In genomic region chr20:11646359-11646758, GRCh38 we compare ENCODE assay signal across 14 cellular contexts.
"Had no signal": no experiment of that assay in that cellular context is flagged by ENCODE, and none has a peak within 500 bp of the region (broad histone marks: within the 10 kb centered on the region; RNA-seq: fewer than 3 reads in every experiment).

No MANE protein-coding gene starts in this region.

- H3K27ac ChIP-seq: breast epithelium, neutrophil had no signal

- H3K27me3 ChIP-seq: breast epithelium, neutrophil had no signal

- H3K4me1 ChIP-seq: breast epithelium had no signal

- H3K4me3 ChIP-seq: breast epithelium had no signal

- H3K27me3 Mint-ChIP-seq: activated naive CD8-positive, alpha-beta T cell treated with anti-CD3 and anti-CD28 coated beads for 36 hours had no signal

- DNase-seq: activated CD4-positive, alpha-beta T cell treated with anti-CD3 and anti-CD28 coated beads for 1 hour; activated CD4-positive, alpha-beta T cell treated with anti-CD3 and anti-CD28 coated beads, Interleukin-2, amount 50 U/mL, for 48 hours; activated gamma-delta T cell treated with Interleukin-2 at 50 U/mL for 16 hours; activated naive CD8-positive, alpha-beta T cell treated with anti-CD3 and anti-CD28 coated beads for 36 hours; activated T-cell treated with anti-CD3 and anti-CD28 coated beads, Interleukin-2, amount 50 U/mL, for 72 hours; anterior cingulate cortex; retina; stimulated activated CD4-positive, alpha-beta T cell treated with anti-CD3 and anti-CD28 coated beads, Interleukin-15, amount 100 ng/mL, for 24 hours; stimulated activated CD4-positive, alpha-beta T cell treated with anti-CD3 and anti-CD28 coated beads, Interleukin-4, amount 100 ng/mL, for 4 hours; trophoblast cell had no signal

- H3K4me1 Mint-ChIP-seq: activated naive CD8-positive, alpha-beta T cell treated with anti-CD3 and anti-CD28 coated beads for 36 hours; mesothelial cell of epicardium had no signal

- H3K36me3 ChIP-seq: breast epithelium, neutrophil had no signal

- H3K27ac Mint-ChIP-seq: activated naive CD8-positive, alpha-beta T cell treated with anti-CD3 and anti-CD28 coated beads for 36 hours; activated T-cell treated with anti-CD3 and anti-CD28 coated beads, Interleukin-2, amount 50 U/mL, for 72 hours; mesothelial cell of epicardium had no signal

- ATAC-seq: activated T-cell treated with anti-CD3 and anti-CD28 coated beads, Interleukin-2, amount 50 U/mL, for 72 hours; esophagus mucosa had no signal

- H3K36me3 Mint-ChIP-seq: activated naive CD8-positive, alpha-beta T cell treated with anti-CD3 and anti-CD28 coated beads for 36 hours; mesothelial cell of epicardium had no signal

- H3K4me3 Mint-ChIP-seq: activated naive CD8-positive, alpha-beta T cell treated with anti-CD3 and anti-CD28 coated beads for 36 hours; activated T-cell treated with anti-CD3 and anti-CD28 coated beads, Interleukin-2, amount 50 U/mL, for 72 hours; mesothelial cell of epicardium had no signal
